In genomic region chr2:78887436-78887835, GRCh38 we compare ENCODE assay signal across 23 cellular contexts.
DNase-seq lines count a peak whose midpoint lies in the region; ATAC-seq and TF ChIP-seq lines count a peak whose summit lies in the region.
"Had no signal": no experiment of that assay in that cellular context is flagged by ENCODE, and none has a peak within 500 bp of the region (broad histone marks: within the 10 kb centered on the region; RNA-seq: fewer than 3 reads in every experiment).

No MANE protein-coding gene starts in this region.

- H3K9me2 ChIP-seq in GM23338 (ENCODE audit: insufficient read depth) (no peaks in the 10 kb centered on the region), Karpas-422 (replicated peaks; ENCODE audit: insufficient read depth, low read length) (no peaks in the 10 kb centered on the region), OCI-LY7 (ENCODE audit: insufficient read depth, low read length) (no peaks in the 10 kb centered on the region)

- H3K4me1 Mint-ChIP-seq in GM23338 (peaks cover 19% of the 10 kb centered on the region), neural progenitor cell (no peaks in the 10 kb centered on the region), type B pancreatic cell (ENCODE audit: unreplicated experiment) (no peaks in the 10 kb centered on the region), osteocyte (ENCODE audit: unreplicated experiment) (no peaks in the 10 kb centered on the region), progenitor cell of endocrine pancreas (ENCODE audit: low read depth) (peaks cover 4% of the 10 kb centered on the region)
- H3K4me1 Mint-ChIP-seq: CD14-positive monocyte; CD8-positive, alpha-beta memory T cell had no signal

- H3K4me1 ChIP-seq in GM23338 (ENCODE audit: insufficient read depth) (peaks cover 4% of the 10 kb centered on the region; the same call in 1 of the 2 replicates), Karpas-422 (ENCODE audit: low read length) (peaks cover 67% of the 10 kb centered on the region), OCI-LY7 (ENCODE audit: insufficient read depth, low read length, poor library complexity, severe bottlenecking) (peaks cover 45% of the 10 kb centered on the region), neural progenitor cell (no peaks in the 10 kb centered on the region)
- H3K4me1 ChIP-seq: A549; BE2C; BLaER1 treated with 17β-estradiol and CSF1 and Interleukin-3, amounts not matched to agents 10 nM and 100 nM had no signal

- peak overlapping the region; percentile 66 for H3K9ac ChIP-seq in Karpas-422 (ENCODE audit: low read length)
- no peak overlapping the region for H3K9ac ChIP-seq in neural progenitor cell
- H3K9ac ChIP-seq: BLaER1 treated with 17β-estradiol and CSF1 and Interleukin-3, amounts not matched to agents 10 nM and 100 nM had no signal

- H3K27me3 Mint-ChIP-seq in GM23338 (ENCODE audit: insufficient read depth, low read depth, poor library complexity): no peaks in the 10 kb centered on the region
- no peaks in the 10 kb centered on the region for H3K27me3 Mint-ChIP-seq in neural progenitor cell (ENCODE audit: insufficient read depth, low read depth)
- H3K27me3 Mint-ChIP-seq in type B pancreatic cell: no peaks in the 10 kb centered on the region
- H3K27me3 Mint-ChIP-seq in osteocyte (ENCODE audit: unreplicated experiment): no peaks in the 10 kb centered on the region
- H3K27me3 Mint-ChIP-seq in progenitor cell of endocrine pancreas: no peaks in the 10 kb centered on the region
- H3K27me3 Mint-ChIP-seq: CD4-positive, alpha-beta T cell; CD8-positive, alpha-beta memory T cell had no signal

- no peaks in the 10 kb centered on the region; the same call in 1 of the 2 replicates for H4K20me1 ChIP-seq in GM23338 (replicated peaks; ENCODE audit: insufficient read depth)
- H4K20me1 ChIP-seq in Karpas-422 (ENCODE audit: insufficient read depth, low read depth, low read length): no peaks in the 10 kb centered on the region
- no peaks in the 10 kb centered on the region for H4K20me1 ChIP-seq in OCI-LY7 (ENCODE audit: insufficient read depth, low read length)
- H4K20me1 ChIP-seq in neural progenitor cell (ENCODE audit: low read depth): no peaks in the 10 kb centered on the region
- H4K20me1 ChIP-seq: BLaER1 treated with 17β-estradiol and CSF1 and Interleukin-3, amounts not matched to agents 10 nM and 100 nM had no signal

- no peak overlapping the region for H2AFZ ChIP-seq in GM23338
- peak overlapping the region; percentile 6; the same call in 1 of the 2 replicates for H2AFZ ChIP-seq in Karpas-422 (ENCODE audit: low read length)
- peak overlapping the region; percentile 93 for H2AFZ ChIP-seq in OCI-LY7 (ENCODE audit: low read length)
- H2AFZ ChIP-seq in neural progenitor cell (replicated peaks): peak overlapping the region; percentile 32

- BruUV-seq in OCI-LY7 (replicated peaks; lab: Mats Ljungman, UMichigan): no TSS peak

- H3K36me3 Mint-ChIP-seq in GM23338 (ENCODE audit: low read depth): no peaks in the 10 kb centered on the region
- no peaks in the 10 kb centered on the region for H3K36me3 Mint-ChIP-seq in neural progenitor cell
- no peaks in the 10 kb centered on the region for H3K36me3 Mint-ChIP-seq in type B pancreatic cell
- H3K36me3 Mint-ChIP-seq in osteocyte (ENCODE audit: unreplicated experiment): no peaks in the 10 kb centered on the region
- H3K36me3 Mint-ChIP-seq in progenitor cell of endocrine pancreas (ENCODE audit: insufficient read depth): no peaks in the 10 kb centered on the region
- H3K36me3 Mint-ChIP-seq: CD14-positive monocyte; CD8-positive, alpha-beta memory T cell had no signal

- CTCF ChIA-PET in OCI-LY7 (lab: Charles Lee; ENCODE audit: unreplicated experiment): no interaction called here

- TF ChIP-seq CTCF in GM23338 (conservative IDR thresholded peaks at IDR 0.05; ENCODE audit: low read depth in 2 of 2) (no peak), OCI-LY7 (conservative IDR thresholded peaks at IDR 0.05; ENCODE audit: low read length) (no peak), neural progenitor cell (IDR thresholded peaks at IDR 0.05) (no peak), type B pancreatic cell (conservative IDR thresholded peaks at IDR 0.05) (no peak), osteocyte (IDR thresholded peaks at IDR 0.05) (no peak), progenitor cell of endocrine pancreas (IDR thresholded peaks at IDR 0.05; ENCODE audit: unreplicated experiment) (no peak)

- no peak for ATAC-seq in GM23338
- ATAC-seq: A549, GM12878 had no signal

- 0 out of 2 replicates have a peak overlapping the region, but pooled peaks have one; percentile 39 for H3K4me2 ChIP-seq in GM23338
- peak overlapping the region; percentile 75 for H3K4me2 ChIP-seq in Karpas-422 (ENCODE audit: low read depth, low read length, poor library complexity, severe bottlenecking)
- H3K4me2 ChIP-seq in OCI-LY7 (ENCODE audit: low read length): peak overlapping the region; percentile 76
- H3K4me2 ChIP-seq in neural progenitor cell: no peak overlapping the region
- H3K4me2 ChIP-seq: A549; BLaER1 treated with 17β-estradiol and CSF1 and Interleukin-3, amounts not matched to agents 10 nM and 100 nM had no signal

- H3K4me3 Mint-ChIP-seq in GM23338 (no peak overlapping the region), neural progenitor cell (no peak overlapping the region), type B pancreatic cell (no peak overlapping the region), osteocyte (ENCODE audit: unreplicated experiment) (no peak overlapping the region), progenitor cell of endocrine pancreas (ENCODE audit: low read depth) (no peak overlapping the region)
- H3K4me3 Mint-ChIP-seq: CD14-positive monocyte; CD4-positive, alpha-beta T cell; CD8-positive, alpha-beta memory T cell had no signal

- intact Hi-C loops in OCI-LY7 (cut with micrococcal nuclease; ENCODE audit: unreplicated experiment): loop anchor here (1.0 kb wide), 1 partner anchor 91 kb away; no protein-coding TSS in a partner anchor

- H3K36me3 ChIP-seq in GM23338 (ENCODE audit: insufficient read depth): no peaks in the 10 kb centered on the region
- H3K36me3 ChIP-seq in Karpas-422 (ENCODE audit: insufficient read depth, low read length): no peaks in the 10 kb centered on the region; the same call in 1 of the 2 replicates
- H3K36me3 ChIP-seq in OCI-LY7 (ENCODE audit: insufficient read depth, low read length): no peaks in the 10 kb centered on the region
- H3K36me3 ChIP-seq in neural progenitor cell: no peaks in the 10 kb centered on the region
- H3K36me3 ChIP-seq: BE2C; BLaER1 treated with 17β-estradiol and CSF1 and Interleukin-3, amounts not matched to agents 10 nM and 100 nM had no signal

- H3K9me3 Mint-ChIP-seq in GM23338: no peaks in the 10 kb centered on the region
- H3K9me3 Mint-ChIP-seq in neural progenitor cell: no peaks in the 10 kb centered on the region
- H3K9me3 Mint-ChIP-seq in type B pancreatic cell: no peaks in the 10 kb centered on the region
- H3K9me3 Mint-ChIP-seq in osteocyte (ENCODE audit: unreplicated experiment): no peaks in the 10 kb centered on the region
- H3K9me3 Mint-ChIP-seq in progenitor cell of endocrine pancreas (ENCODE audit: low read depth): no peaks in the 10 kb centered on the region

- POLR2A ChIA-PET in OCI-LY7 (lab: Charles Lee): interaction anchor here (0.7 to 3.3 kb wide), 9 partner anchors 8 to 124 kb away, joined by 3 to 21 read pairs (median 6); no protein-coding TSS in a partner anchor

- no peaks in the 10 kb centered on the region for H3K79me2 ChIP-seq in GM23338 (replicated peaks; ENCODE audit: insufficient read depth)
- H3K79me2 ChIP-seq in Karpas-422 (ENCODE audit: low read length): no peaks in the 10 kb centered on the region
- H3K79me2 ChIP-seq in OCI-LY7 (ENCODE audit: insufficient read depth, low read depth, low read length): no peaks in the 10 kb centered on the region
- no peaks in the 10 kb centered on the region for H3K79me2 ChIP-seq in neural progenitor cell (ENCODE audit: low read depth)

- H3K9me3 ChIP-seq in Karpas-422 (ENCODE audit: low read length) (no peaks in the 10 kb centered on the region), OCI-LY7 (ENCODE audit: low read length) (no peaks in the 10 kb centered on the region), neural progenitor cell (ENCODE audit: low read depth) (no peaks in the 10 kb centered on the region)
- H3K9me3 ChIP-seq: A549; BE2C; BLaER1 treated with 17β-estradiol and CSF1 and Interleukin-3, amounts not matched to agents 10 nM and 100 nM had no signal

- H3F3A ChIP-seq in GM23338 (replicated peaks; ENCODE audit: low read depth) (no peaks in the 10 kb centered on the region), neural progenitor cell (ENCODE audit: low read depth) (no peaks in the 10 kb centered on the region)

- H3K27ac ChIP-seq in GM23338 (ENCODE audit: low read depth) (no peak overlapping the region; the same call in 1 of the 2 replicates), Karpas-422 (ENCODE audit: low read length) (peak overlapping the region; percentile 96), OCI-LY7 (ENCODE audit: low read depth, low read length, poor library complexity, severe bottlenecking) (peak overlapping the region; percentile 85), neural progenitor cell (no peak overlapping the region)
- H3K27ac ChIP-seq: A549; BLaER1 treated with 17β-estradiol and CSF1 and Interleukin-3, amounts not matched to agents 10 nM and 100 nM had no signal

- no peak for DNase-seq in GM23338 (ENCODE audit: low spot score)
- peak; percentile 92 for DNase-seq in Karpas-422
- DNase-seq in OCI-LY7 (ENCODE audit: low spot score): peak; percentile 82
- no peak for DNase-seq in neural progenitor cell (ENCODE audit: low spot score)
- DNase-seq in type B pancreatic cell (ENCODE audit: extremely low spot score, unreplicated experiment): no peak
- DNase-seq in osteocyte (ENCODE audit: extremely low spot score, unreplicated experiment): no peak
- DNase-seq in progenitor cell of endocrine pancreas (ENCODE audit: low spot score, unreplicated experiment): no peak
- DNase-seq: 8988T; ACHN; AML-193; BE2C; CD4-positive, alpha-beta T cell; CD8-positive, alpha-beta memory T cell; DMS 273 treated with DMSO at 0.1 percent for 48 hours; DMS79; EL; GDM1; GOT3; HCEC 1CT had no signal

- no peak overlapping the region for H3K4me3 ChIP-seq in GM23338
- H3K4me3 ChIP-seq in Karpas-422 (ENCODE audit: low read length): peak overlapping the region; percentile 42
- H3K4me3 ChIP-seq in OCI-LY7 (ENCODE audit: low read depth, low read length, poor library complexity, severe bottlenecking): peak overlapping the region; percentile 53
- no peak overlapping the region for H3K4me3 ChIP-seq in neural progenitor cell
- H3K4me3 ChIP-seq: A549; BLaER1 treated with 17β-estradiol and CSF1 and Interleukin-3, amounts not matched to agents 10 nM and 100 nM; GM12878 had no signal

- H3K27ac Mint-ChIP-seq in GM23338 (no peak overlapping the region), neural progenitor cell (no peak overlapping the region), type B pancreatic cell (no peak overlapping the region), osteocyte (ENCODE audit: unreplicated experiment) (no peak overlapping the region), progenitor cell of endocrine pancreas (no peak overlapping the region)
- H3K27ac Mint-ChIP-seq: CD14-positive monocyte; CD4-positive, alpha-beta T cell; CD8-positive, alpha-beta memory T cell had no signal

- H3K27me3 ChIP-seq in GM23338 (ENCODE audit: insufficient read depth): no peaks in the 10 kb centered on the region
- H3K27me3 ChIP-seq in Karpas-422 (ENCODE audit: low read length): no peaks in the 10 kb centered on the region; the same call in 1 of the 2 replicates
- H3K27me3 ChIP-seq in neural progenitor cell: no peaks in the 10 kb centered on the region
- H3K27me3 ChIP-seq: BE2C; BLaER1 treated with 17β-estradiol and CSF1 and Interleukin-3, amounts not matched to agents 10 nM and 100 nM had no signal

Comparison
In these comparisons a context has a peak if more than half of its experiments do, and no peak if none do; other contexts are left out.
1. DNase-seq: peak in Karpas-422 (single experiment) and OCI-LY7 (single experiment); none in GM23338 (single experiment), neural progenitor cell (single experiment), type B pancreatic cell (single experiment), osteocyte (single experiment) and progenitor cell of endocrine pancreas (single experiment).
2. H3K27ac ChIP-seq: peak in Karpas-422 (single experiment) and OCI-LY7 (single experiment); none in GM23338 (single experiment) and neural progenitor cell (single experiment).
3. H3K4me3 ChIP-seq: peak in Karpas-422 (single experiment) and OCI-LY7 (single experiment); none in GM23338 (single experiment) and neural progenitor cell (single experiment).